Comparison of ENCODE assay signal across 8 cellular contexts in the genomic region with DNA sequence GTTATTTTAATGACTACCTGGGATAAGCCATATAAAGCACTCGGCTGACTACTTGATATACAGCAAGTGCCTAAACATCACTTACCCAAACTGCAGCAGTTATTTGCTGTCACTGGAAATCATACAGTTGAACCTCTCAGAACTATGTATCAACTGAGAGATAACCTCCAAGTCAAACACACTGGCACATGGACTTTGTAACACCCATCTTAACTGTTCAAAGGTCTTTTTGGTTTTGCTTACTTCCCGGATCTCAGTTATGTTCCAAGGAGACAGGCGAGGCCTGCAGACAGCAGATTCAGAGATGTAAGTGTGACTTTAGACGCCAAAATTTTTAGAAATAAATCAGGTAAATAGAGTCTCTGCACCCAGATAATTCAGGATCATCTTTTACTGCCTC. TPM values are rescaled to one million over a fixed set of nuclear protein-coding genes. Genes with fewer than 3 reads are reported as not detected.
A peak's percentile ranks its signal among the peaks of the same experiment; 100 is the strongest.
DNase-seq lines count a peak whose midpoint lies in the region; ATAC-seq and TF ChIP-seq lines count a peak whose summit lies in the region.

No MANE protein-coding gene starts in this region.

- H3K9me3 ChIP-seq in mesenchymal stem cell (ENCODE audit: control insufficient read depth, low read length) (no peaks in the 10 kb centered on the region), upper lobe of right lung (no peaks in the 10 kb centered on the region)

- no peak overlapping the region for H4K91ac ChIP-seq in mesenchymal stem cell (ENCODE audit: low read length)

- no peak overlapping the region for H3K4me2 ChIP-seq in mesenchymal stem cell (ENCODE audit: low read length, poor library complexity, severe bottlenecking)

- H4K8ac ChIP-seq in mesenchymal stem cell (ENCODE audit: low read length), result no peak overlapping the region

- H3K36me3 Mint-ChIP-seq in stimulated activated naive CD8-positive, alpha-beta T cell treated with anti-CD3 and anti-CD28 coated beads, Interleukin-15, Interleukin-2, amounts not matched to agents 100 ng/mL and 50 ng/mL, for 24 hours (ENCODE audit: low read depth), result peaks cover 38% of the 10 kb centered on the region

- ATAC-seq in stimulated activated naive CD8-positive, alpha-beta T cell treated with anti-CD3 and anti-CD28 coated beads, Interleukin-15, Interleukin-2, amounts not matched to agents 100 U/mL and 50 U/mL, for 24 hours, result no peak
- ATAC-seq in upper lobe of right lung, result no peak
- ATAC-seq in HG03520 (IDR thresholded peaks at IDR 0.05; ENCODE audit: unreplicated experiment), result no peak
- no peak for ATAC-seq in HG02885 (IDR thresholded peaks at IDR 0.05; ENCODE audit: poor library complexity, unreplicated experiment)

- no peak overlapping the region for H2BK120ac ChIP-seq in mesenchymal stem cell (ENCODE audit: low read depth, low read length)

- H3K4me3 ChIP-seq in astrocyte of the cerebellum (ENCODE audit: low read depth, low read length), result peak overlapping the region; percentile 94
- H3K4me3 ChIP-seq in mesenchymal stem cell (ENCODE audit: insufficient read depth in 1 of 2, low read depth in 1 of 2, low read length in 2 of 2), result peak overlapping the region in 1 of 2 experiments; percentile 93
- peak overlapping the region; percentile 95 for H3K4me3 ChIP-seq in upper lobe of right lung

- TF ChIP-seq CTCF in astrocyte of the cerebellum (IDR thresholded peaks at IDR 0.05; ENCODE audit: low read depth, low read length, missing control alignments) (no peak), upper lobe of right lung (IDR thresholded peaks at IDR 0.05) (no peak)

- peaks cover 13 to 20% of the 10 kb centered on the region in 2 experiments for H3K36me3 ChIP-seq in mesenchymal stem cell (ENCODE audit: control insufficient read depth in 1 of 2, insufficient read depth in 2 of 2, low read depth in 1 of 2, low read length in 2 of 2)
- H3K36me3 ChIP-seq in upper lobe of right lung, result peaks cover 4% of the 10 kb centered on the region

- in situ Hi-C loops in astrocyte of the cerebellum (cut with HindIII; ENCODE audit: low sequenced_read_pairs), result no loop called here

- H3K79me1 ChIP-seq in mesenchymal stem cell (replicated peaks; ENCODE audit: low read length, poor library complexity, severe bottlenecking), result no peaks in the 10 kb centered on the region

- H3K4me1 Mint-ChIP-seq in stimulated activated naive CD8-positive, alpha-beta T cell treated with anti-CD3 and anti-CD28 coated beads, Interleukin-15, Interleukin-2, amounts not matched to agents 100 ng/mL and 50 ng/mL, for 24 hours (ENCODE audit: low read depth), result peaks cover 65% of the 10 kb centered on the region

- no peak overlapping the region for H2BK12ac ChIP-seq in mesenchymal stem cell (ENCODE audit: low read length in 2 of 2)

- peak overlapping the region; percentile 99 for H3K9ac ChIP-seq in mesenchymal stem cell (ENCODE audit: low read length)

- H3K27ac ChIP-seq in mesenchymal stem cell (ENCODE audit: low read length, poor library complexity, severe bottlenecking) (no peak overlapping the region), upper lobe of right lung (no peak overlapping the region)

- 79% methylated on average over 2 of the region's 4 CpGs for WGBS in mesenchymal stem cell

- H3K23ac ChIP-seq in mesenchymal stem cell (ENCODE audit: low read length in 2 of 2), result no peak overlapping the region

- no peak overlapping the region for H2BK5ac ChIP-seq in mesenchymal stem cell (ENCODE audit: low read depth, low read length, poor library complexity, severe bottlenecking)

- H3K4ac ChIP-seq in mesenchymal stem cell (ENCODE audit: low read depth in 1 of 2, low read length in 2 of 2), result no peak overlapping the region

- H3K4me1 ChIP-seq in mesenchymal stem cell (ENCODE audit: control insufficient read depth, insufficient read depth, low read depth, low read length), result peaks cover 15% of the 10 kb centered on the region
- peaks cover 40% of the 10 kb centered on the region for H3K4me1 ChIP-seq in upper lobe of right lung

- H2AK5ac ChIP-seq in mesenchymal stem cell (ENCODE audit: low read length, severe bottlenecking), result no peak overlapping the region

- intact Hi-C loops in upper lobe of right lung (cut with DNase I), result no loop called here

- no peak overlapping the region for H2AFZ ChIP-seq in mesenchymal stem cell (ENCODE audit: low read depth, low read length)

- no peak overlapping the region for H2BK15ac ChIP-seq in mesenchymal stem cell (ENCODE audit: low read depth, poor library complexity, severe bottlenecking)

- no peak for DNase-seq in stimulated activated naive CD8-positive, alpha-beta T cell treated with anti-CD3 and anti-CD28 coated beads, Interleukin-15, Interleukin-2, amounts not matched to agents 100 U/mL and 50 U/mL, for 24 hours
- DNase-seq in astrocyte of the cerebellum (ENCODE audit: low read depth), result no peak
- DNase-seq in mesenchymal stem cell, result no peak
- no peak for DNase-seq in upper lobe of right lung
- no peak for DNase-seq in nucleus accumbens (lab: John Stamatoyannopoulos, UW)

- H3K4me3 Mint-ChIP-seq in stimulated activated naive CD8-positive, alpha-beta T cell treated with anti-CD3 and anti-CD28 coated beads, Interleukin-15, Interleukin-2, amounts not matched to agents 100 ng/mL and 50 ng/mL, for 24 hours, result peak overlapping the region; percentile 96

- H3K14ac ChIP-seq in mesenchymal stem cell (ENCODE audit: low read length in 2 of 2), result no peak overlapping the region

- H3K27me3 ChIP-seq in mesenchymal stem cell (ENCODE audit: control insufficient read depth in 1 of 2, insufficient read depth in 1 of 2, low read length in 2 of 2) (no peaks in the 10 kb centered on the region), upper lobe of right lung (no peaks in the 10 kb centered on the region)

- H3K27ac Mint-ChIP-seq in stimulated activated naive CD8-positive, alpha-beta T cell treated with anti-CD3 and anti-CD28 coated beads, Interleukin-15, Interleukin-2, amounts not matched to agents 100 ng/mL and 50 ng/mL, for 24 hours, result no peak overlapping the region

- H3K9me3 Mint-ChIP-seq in stimulated activated naive CD8-positive, alpha-beta T cell treated with anti-CD3 and anti-CD28 coated beads, Interleukin-15, Interleukin-2, amounts not matched to agents 100 ng/mL and 50 ng/mL, for 24 hours, result no peaks in the 10 kb centered on the region

- no peaks in the 10 kb centered on the region for H3K27me3 Mint-ChIP-seq in stimulated activated naive CD8-positive, alpha-beta T cell treated with anti-CD3 and anti-CD28 coated beads, Interleukin-15, Interleukin-2, amounts not matched to agents 100 ng/mL and 50 ng/mL, for 24 hours

- H3K18ac ChIP-seq in mesenchymal stem cell (ENCODE audit: low read depth in 1 of 2, low read length in 2 of 2), result no peak overlapping the region

RNA-seq across cellular contexts. Expression of gene KDELR2, which starts 1.6 kb away (rescaled TPM):
- polyA plus RNA-seq in mesenchymal stem cell (2013, experiment 1 of 2), result 287 TPM
- 303 TPM for polyA plus RNA-seq in mesenchymal stem cell (2013, experiment 2 of 2)
- 116 TPM for total RNA-seq in upper lobe of right lung

RNA-seq across cellular contexts. Expression of gene DAGLB, which starts 34.6 kb away (rescaled TPM):
- 6.1 TPM for polyA plus RNA-seq in mesenchymal stem cell (2013, experiment 1 of 2)
- 6.4 TPM for polyA plus RNA-seq in mesenchymal stem cell (2013, experiment 2 of 2)
- 34.7 TPM for total RNA-seq in upper lobe of right lung
